ENCODE assay signal across 7 cellular contexts in genomic region chr3:174125267-174125844, GRCh38.
DNase-seq lines count a peak whose midpoint lies in the region; ATAC-seq and TF ChIP-seq lines count a peak whose summit lies in the region.

No MANE protein-coding gene starts in this region.

- H3K4me1 Mint-ChIP-seq in GM23338, result peaks cover 36% of the 10 kb centered on the region

- peak overlapping the region; percentile 32 for H3K27ac Mint-ChIP-seq in GM23338

- H3K4me2 ChIP-seq in GM23338 (no peak overlapping the region), mammary epithelial cell (ENCODE audit: insufficient read depth, low read depth, low read length) (no peak overlapping the region)

- no TSS peak for BruUV-seq in mammary epithelial cell (replicated peaks; lab: Mats Ljungman, UMichigan)

- H3K4me1 ChIP-seq in GM23338 (ENCODE audit: insufficient read depth), result peaks cover 16% of the 10 kb centered on the region
- H3K4me1 ChIP-seq in mammary epithelial cell (ENCODE audit: insufficient read depth, low read length), result no peaks in the 10 kb centered on the region

- CTCF ChIA-PET in mammary epithelial cell (lab: Charles Lee; ENCODE audit: low non-redundant PET), result no interaction called here

- no peak overlapping the region for H3K9ac ChIP-seq in mammary epithelial cell (ENCODE audit: insufficient read depth, low read length)

- no peaks in the 10 kb centered on the region for H3K36me3 Mint-ChIP-seq in GM23338 (ENCODE audit: low read depth)

- H3K79me2 ChIP-seq in GM23338 (replicated peaks; ENCODE audit: insufficient read depth), result no peaks in the 10 kb centered on the region
- H3K79me2 ChIP-seq in mammary epithelial cell (ENCODE audit: insufficient read depth, low read length), result no peaks in the 10 kb centered on the region

- no peaks in the 10 kb centered on the region for H3K9me3 ChIP-seq in mammary epithelial cell (replicated peaks; ENCODE audit: insufficient read depth, low read length)

- intact Hi-C loops in mammary epithelial cell (cut with micrococcal nuclease), result loop anchor here (10.0 kb wide), 1 partner anchor 499 kb away; no protein-coding TSS in a partner anchor

- WGBS in mammary epithelial cell (ENCODE audit: low coverage, missing lambda C conversion rate), result 48% methylated on average over 2 of the region's 2 CpGs

- ATAC-seq in GM23338, result peak; percentile 99
- no peak for ATAC-seq in HG02588 (IDR thresholded peaks at IDR 0.05; ENCODE audit: unreplicated experiment)
- ATAC-seq in GM18909 (IDR thresholded peaks at IDR 0.05; ENCODE audit: poor library complexity, unreplicated experiment), result no peak

- H3K27me3 Mint-ChIP-seq in GM23338 (ENCODE audit: insufficient read depth, low read depth, poor library complexity), result no peaks in the 10 kb centered on the region

- no peak overlapping the region for H3K27ac ChIP-seq in GM23338 (ENCODE audit: low read depth)
- no peak overlapping the region for H3K27ac ChIP-seq in mammary epithelial cell (ENCODE audit: insufficient read depth, low read depth, low read length)

- no peaks in the 10 kb centered on the region for H3K9me3 Mint-ChIP-seq in GM23338

- dilution Hi-C loops in mammary epithelial cell (cut with HindIII; ENCODE audit: low sequenced_read_pairs), result no loop called here

- no peak overlapping the region for H3K4me3 ChIP-seq in GM23338
- H3K4me3 ChIP-seq in mammary epithelial cell (replicated peaks in 1 of 3; ENCODE audit: insufficient read depth in 1 of 3, low read depth in 2 of 3, low read length in 3 of 3), result no peak overlapping the region

- TF ChIP-seq CTCF in GM23338 (conservative IDR thresholded peaks at IDR 0.05; ENCODE audit: low read depth in 2 of 2) (peak; percentile 96 to 97), mammary epithelial cell (conservative IDR thresholded peaks at IDR 0.05 in 1 of 2, IDR thresholded peaks at IDR 0.05 in 1 of 2; ENCODE audit: extremely low read depth in 1 of 2, insufficient read depth in 1 of 2, low read depth in 1 of 2, low read length in 2 of 2) (peak; percentile 34 to 52)

- peak; percentile 76 for DNase-seq in GM23338 (ENCODE audit: low spot score)
- peak; percentile 25 for DNase-seq in NCI-H2171 (lab: John Stamatoyannopoulos, UW)
- DNase-seq in mammary epithelial cell, result peak; percentile 12
- peak; percentile 8 for DNase-seq in non-pigmented ciliary epithelial cell (ENCODE audit: low read depth)
- DNase-seq in activated CD4-positive, alpha-beta T cell treated with anti-CD3 and anti-CD28 coated beads, Interleukin-2, amount 50 U/mL, for 48 hours, result no peak

- no peaks in the 10 kb centered on the region for H3F3A ChIP-seq in GM23338 (replicated peaks; ENCODE audit: low read depth)

- H4K20me1 ChIP-seq in GM23338 (replicated peaks; ENCODE audit: insufficient read depth) (no peaks in the 10 kb centered on the region), mammary epithelial cell (ENCODE audit: insufficient read depth, low read length) (no peaks in the 10 kb centered on the region)

- H2AFZ ChIP-seq in GM23338, result no peak overlapping the region
- H2AFZ ChIP-seq in mammary epithelial cell (ENCODE audit: low read depth, low read length), result no peak overlapping the region

- in situ Hi-C loops in mammary epithelial cell (cut with MboI; ENCODE audit: low sequenced_read_pairs in 2 of 2), result no loop called here

- H3K4me3 Mint-ChIP-seq in GM23338, result no peak overlapping the region

- H3K36me3 ChIP-seq in GM23338 (ENCODE audit: insufficient read depth), result no peaks in the 10 kb centered on the region
- H3K36me3 ChIP-seq in mammary epithelial cell (ENCODE audit: insufficient read depth, low read length), result no peaks in the 10 kb centered on the region

- H3K9me2 ChIP-seq in GM23338 (ENCODE audit: insufficient read depth), result no peaks in the 10 kb centered on the region

- H3K27me3 ChIP-seq in GM23338 (ENCODE audit: insufficient read depth), result no peaks in the 10 kb centered on the region
- H3K27me3 ChIP-seq in mammary epithelial cell (ENCODE audit: insufficient read depth, low read length), result no peaks in the 10 kb centered on the region

TF ChIP-seq in GM23338, 12 proteins besides CTCF, POLR2A, EP300 and RAD21:
- no peak for TF ChIP-seq CREB1 (CRISPR knock-in tag; IDR thresholded peaks at IDR 0.05; ENCODE audit: low read depth)
- no peak for TF ChIP-seq NANOG (IDR thresholded peaks at IDR 0.05; ENCODE audit: borderline replicate concordance)
- TF ChIP-seq ZNF462 (CRISPR knock-in tag; IDR thresholded peaks at IDR 0.05), result no peak
- TF ChIP-seq JUNB (IDR thresholded peaks at IDR 0.05; ENCODE audit: unreplicated experiment), result no peak
- TF ChIP-seq POLR2AphosphoS5 (IDR thresholded peaks at IDR 0.05; ENCODE audit: low read depth), result no peak
- no peak for TF ChIP-seq EZH2phosphoT487 (IDR thresholded peaks at IDR 0.05; ENCODE audit: unreplicated experiment)

Comparison
In these comparisons a context has a peak if more than half of its experiments do, and no peak if none do; other contexts are left out.
1. DNase-seq: peak in GM23338 (single experiment), NCI-H2171 (single experiment), mammary epithelial cell (single experiment) and non-pigmented ciliary epithelial cell (single experiment); none in activated CD4-positive, alpha-beta T cell treated with anti-CD3 and anti-CD28 coated beads, Interleukin-2, amount 50 U/mL, for 48 hours (0 of 2).